8 cellular contexts compared by ENCODE assay signal in genomic region chr5:132268698-132269551, GRCh38. TPM values are rescaled to one million over a fixed set of nuclear protein-coding genes. Genes with fewer than 3 reads are reported as not detected.
DNase-seq lines count a peak whose midpoint lies in the region; ATAC-seq and TF ChIP-seq lines count a peak whose summit lies in the region.

No MANE protein-coding gene starts in this region.

- WGBS in spleen, 5 donors: 52 to 85% (median 75%) methylated on average over 7 to 8 of the region's 8 CpGs

- H3K27me3 ChIP-seq in spleen (replicated peaks in 1 of 7): peaks cover 0 to 9% (median 0%) of the 10 kb centered on the region in 7 donors
- no peaks in the 10 kb centered on the region for H3K27me3 ChIP-seq in CD4-positive, alpha-beta memory T cell (ENCODE audit: insufficient read depth, low read length)

- H3K27me3 Mint-ChIP-seq in activated CD4-positive, alpha-beta T cell treated with anti-CD3 and anti-CD28 coated beads for 36 hours: peaks cover 15% of the 10 kb centered on the region
- H3K27me3 Mint-ChIP-seq in CD4-positive, alpha-beta memory T cell: peaks cover 5 to 9% of the 10 kb centered on the region in 2 donors

- intact Hi-C loops in spleen (cut with DNase I; ENCODE audit: low total_unique reads): no loop called here
- intact Hi-C loops in activated CD4-positive, alpha-beta T cell treated with anti-CD3 and anti-CD28 coated beads for 36 hours (cut with DNase I, micrococcal nuclease): no loop called here
- intact Hi-C loops in CD4-positive, alpha-beta memory T cell (cut with micrococcal nuclease): no loop called here

- no peaks in the 10 kb centered on the region for H3K9me3 ChIP-seq in spleen
- H3K9me3 ChIP-seq in CD4-positive, alpha-beta memory T cell (ENCODE audit: control insufficient read depth in 1 of 2, low read length in 2 of 2): no peaks in the 10 kb centered on the region

- H3K4me1 Mint-ChIP-seq in activated CD4-positive, alpha-beta T cell treated with anti-CD3 and anti-CD28 coated beads for 36 hours: peaks cover 10% of the 10 kb centered on the region
- H3K4me1 Mint-ChIP-seq in CD4-positive, alpha-beta memory T cell: peaks cover 0 to 22% (median 12%) of the 10 kb centered on the region in 4 donors

- POLR2A ChIA-PET in activated CD4-positive, alpha-beta T cell treated with anti-CD3 and anti-CD28 coated beads for 36 hours (lab: Charles Lee): no interaction called here
- POLR2A ChIA-PET in CD4-positive, alpha-beta memory T cell (lab: Charles Lee; ENCODE audit: partially characterized antibody): no interaction called here

- DNase-seq in amniotic stem cell (lab: John Stamatoyannopoulos, UW) (peak; percentile 30), spleen (peak; percentile 67), HPDE6-E6E7 (ENCODE audit: extremely low spot score) (no peak), superior temporal gyrus (ENCODE audit: extremely low spot score) (no peak)
- no peak for DNase-seq in activated CD4-positive, alpha-beta T cell treated with anti-CD3 and anti-CD28 coated beads for 36 hours
- DNase-seq in CD4-positive, alpha-beta memory T cell: no peak

- H3K4me3 ChIP-seq in spleen: no peak overlapping the region
- H3K4me3 ChIP-seq in CD4-positive, alpha-beta memory T cell (ENCODE audit: low read length in 2 of 2): no peak overlapping the region

- TF ChIP-seq CTCF in spleen (IDR thresholded peaks at IDR 0.05 in 8 of 11, conservative IDR thresholded peaks at IDR 0.05 in 3 of 11): no peak

- no peak overlapping the region for H3K27ac Mint-ChIP-seq in activated CD4-positive, alpha-beta T cell treated with anti-CD3 and anti-CD28 coated beads for 36 hours
- H3K27ac Mint-ChIP-seq in CD4-positive, alpha-beta memory T cell: no peak overlapping the region

- CTCF ChIA-PET in activated CD4-positive, alpha-beta T cell treated with anti-CD3 and anti-CD28 coated beads for 36 hours (lab: Charles Lee): interaction anchor here (0.6 to 0.8 kb wide), 3 partner anchors 14 to 62 kb away, joined by 3 read pairs; no protein-coding TSS in a partner anchor
- CTCF ChIA-PET in CD4-positive, alpha-beta memory T cell (lab: Charles Lee; ENCODE audit: partially characterized antibody): interaction anchor here (0.5 kb wide), 1 partner anchor 681 kb away, joined by 3 read pairs; no protein-coding TSS in a partner anchor

- H3K36me3 ChIP-seq in spleen: no peaks in the 10 kb centered on the region
- H3K36me3 ChIP-seq in CD4-positive, alpha-beta memory T cell (ENCODE audit: insufficient read depth, low read length): no peaks in the 10 kb centered on the region

- H3K4me1 ChIP-seq in spleen: peaks cover 3 to 41% (median 15%) of the 10 kb centered on the region in 6 donors
- H3K4me1 ChIP-seq in CD4-positive, alpha-beta memory T cell (ENCODE audit: insufficient read depth, low read length): no peaks in the 10 kb centered on the region

- peak; percentile 72 for ATAC-seq in GM18870 (IDR thresholded peaks at IDR 0.05; ENCODE audit: unreplicated experiment)
- peak; percentile 72 for ATAC-seq in HG02798 (IDR thresholded peaks at IDR 0.05; ENCODE audit: poor library complexity, unreplicated experiment)
- no peak for ATAC-seq in activated CD4-positive, alpha-beta T cell treated with anti-CD3 and anti-CD28 coated beads for 36 hours

- no peak for TF ChIP-seq POLR2A in spleen (IDR thresholded peaks at IDR 0.05)

- H3K27ac ChIP-seq in spleen: no peak overlapping the region
- H3K27ac ChIP-seq in CD4-positive, alpha-beta memory T cell (ENCODE audit: low read depth, low read length): no peak overlapping the region

- H3K36me3 Mint-ChIP-seq in activated CD4-positive, alpha-beta T cell treated with anti-CD3 and anti-CD28 coated beads for 36 hours (ENCODE audit: low read depth): no peaks in the 10 kb centered on the region
- no peaks in the 10 kb centered on the region for H3K36me3 Mint-ChIP-seq in CD4-positive, alpha-beta memory T cell

- H3K9me3 Mint-ChIP-seq in activated CD4-positive, alpha-beta T cell treated with anti-CD3 and anti-CD28 coated beads for 36 hours (ENCODE audit: low read depth): no peaks in the 10 kb centered on the region
- H3K9me3 Mint-ChIP-seq in CD4-positive, alpha-beta memory T cell: no peaks in the 10 kb centered on the region

- H3K4me3 Mint-ChIP-seq in activated CD4-positive, alpha-beta T cell treated with anti-CD3 and anti-CD28 coated beads for 36 hours: no peak overlapping the region
- no peak overlapping the region for H3K4me3 Mint-ChIP-seq in CD4-positive, alpha-beta memory T cell

RNA-seq across cellular contexts. Expression of gene PDLIM4, which starts 11.4 kb away (rescaled TPM):
- total RNA-seq in spleen: 10 to 100 TPM in 1 of 7 donors, 1 to 10 TPM in 6; 3.5 to 17.4 (median 9.0) TPM
- polyA plus RNA-seq in spleen: 10 to 100 TPM in 1 of 3 donors, 1 to 10 TPM in 2; 7.5 to 16.9 (median 9.0) TPM
- under 1 TPM; 0.21 to 0.23 TPM for total RNA-seq in activated CD4-positive, alpha-beta T cell treated with anti-CD3 and anti-CD28 coated beads for 36 hours
- total RNA-seq in CD4-positive, alpha-beta memory T cell: not detected
- not detected for polyA plus RNA-seq in CD4-positive, alpha-beta memory T cell

RNA-seq across cellular contexts. Expression of gene SLC22A4, which starts 25.3 kb away (rescaled TPM):
- 10 to 100 TPM in 4 of 7 donors, 1 to 10 TPM in 3; 6.3 to 25.1 (median 11.5) TPM for total RNA-seq in spleen
- polyA plus RNA-seq in spleen: 1 to 10 TPM in 2 of 3 donors, under 1 TPM in 1; 0.47 to 2.3 (median 1.7) TPM
- 1 to 10 TPM in 1 of 2 experiments, under 1 TPM in 1; 0.66 to 1.1 TPM for total RNA-seq in activated CD4-positive, alpha-beta T cell treated with anti-CD3 and anti-CD28 coated beads for 36 hours
- under 1 TPM in 1 of 2 experiments, not detected in 1; 0.22 TPM for total RNA-seq in CD4-positive, alpha-beta memory T cell
- not detected for polyA plus RNA-seq in CD4-positive, alpha-beta memory T cell

RNA-seq across cellular contexts. Expression of gene P4HA2, which starts 41.3 kb away (rescaled TPM):
- total RNA-seq in spleen: 10 to 100 TPM in 6 of 7 donors, 1 to 10 TPM in 1; 8.2 to 38.1 (median 15.6) TPM
- 1 to 10 TPM; 2.7 to 4.8 (median 4.1) TPM for polyA plus RNA-seq in spleen
- 1 to 10 TPM; 6.1 to 8.9 TPM for total RNA-seq in activated CD4-positive, alpha-beta T cell treated with anti-CD3 and anti-CD28 coated beads for 36 hours
- total RNA-seq in CD4-positive, alpha-beta memory T cell: under 1 TPM; 0.28 to 0.96 TPM
- under 1 TPM in 1 of 2 donors, not detected in 1; 0.14 TPM for polyA plus RNA-seq in CD4-positive, alpha-beta memory T cell

Comparison
In these comparisons a context has a peak if more than half of its experiments do, and no peak if none do; other contexts are left out.
1. DNase-seq: peak in amniotic stem cell (single experiment) and spleen (single experiment); none in HPDE6-E6E7 (single experiment), activated CD4-positive, alpha-beta T cell treated with anti-CD3 and anti-CD28 coated beads for 36 hours (single experiment), superior temporal gyrus (single experiment) and CD4-positive, alpha-beta memory T cell (0 of 5).